12 cellular contexts compared by ENCODE assay signal in genomic region chr17:688100-688989, GRCh38. TPM values are rescaled to one million over a fixed set of nuclear protein-coding genes. Genes with fewer than 3 reads are reported as not detected.
A peak's percentile ranks its signal among the peaks of the same experiment; 100 is the strongest.
DNase-seq lines count a peak whose midpoint lies in the region; ATAC-seq, FAIRE-seq and TF ChIP-seq lines count a peak whose summit lies in the region.
"Had no signal": no experiment of that assay in that cellular context is flagged by ENCODE, and none has a peak within 500 bp of the region (broad histone marks: within the 10 kb centered on the region; RNA-seq: fewer than 3 reads in every experiment).

No MANE protein-coding gene starts in this region.

- FAIRE-seq in D721Med (lab: Jason Lieb, UNC), result no peak

- no peak overlapping the region for H3K56ac ChIP-seq in IMR-90 (ENCODE audit: extremely low read depth, insufficient read depth, low read length)

- in situ Hi-C loops in IMR-90 (cut with MboI; ENCODE audit: low sequenced_read_pairs), result no loop called here

- H3K27ac ChIP-seq in IMR-90 (ENCODE audit: insufficient read depth, low read length) (no peak overlapping the region), prostate gland (no peak overlapping the region)

- H3K4me3 ChIP-seq in IMR-90 (ENCODE audit: insufficient read depth, low read depth, low read length) (no peak overlapping the region), prostate gland (no peak overlapping the region)

- H3K9me3 ChIP-seq in IMR-90 (ENCODE audit: control insufficient read depth, insufficient read depth, low read length) (no peaks in the 10 kb centered on the region), prostate gland (no peaks in the 10 kb centered on the region)

- peak overlapping the region in 1 of 2 experiments; percentile 22; a peak in 1 of 4 replicates for H4K8ac ChIP-seq in IMR-90 (ENCODE audit: low read depth in 2 of 2, low read length in 2 of 2)

- no peak overlapping the region for H3K18ac ChIP-seq in IMR-90 (ENCODE audit: low read depth, low read length)

- dilution Hi-C loops in IMR-90 (cut with HindIII; ENCODE audit: low sequenced_read_pairs, unreplicated experiment), result no loop called here

- peak overlapping the region; percentile 30 for H3K4ac ChIP-seq in IMR-90 (ENCODE audit: low read depth, low read length)

- no peak overlapping the region for H3K4me2 ChIP-seq in IMR-90 (ENCODE audit: low read depth, low read length)

- no TSS peak for BruUV-seq in IMR-90 (replicated peaks; lab: Mats Ljungman, UMichigan)

- peak overlapping the region; percentile 15; the same call in 1 of the 3 replicates for H2BK15ac ChIP-seq in IMR-90 (ENCODE audit: low read depth, low read length)

- H4K91ac ChIP-seq in IMR-90 (ENCODE audit: insufficient read depth, low read depth, low read length), result no peak overlapping the region

- peak overlapping the region; percentile 18; the same call in 1 of the 2 replicates for H2BK120ac ChIP-seq in IMR-90 (ENCODE audit: low read depth, low read length)

- DNase-seq in D721Med (ENCODE audit: insufficient read length, low spot score) (no peak), IMR-90 (peak; percentile 41), memory B cell (ENCODE audit: low spot score in 2 of 2) (no peak), midbrain (lab: John Stamatoyannopoulos, UW) (no peak), prostate gland (ENCODE audit: low spot score) (no peak)
- no peak for DNase-seq in activated CD8-positive, alpha-beta T cell treated with anti-CD3 and anti-CD28 coated beads, Interleukin-2, amount 10 ng/mL, durations not matched to agents 7 days and 5 days
- DNase-seq: activated CD8-positive, alpha-beta memory T cell treated with anti-CD3 and anti-CD28 coated beads, Interleukin-2, amount 10 ng/mL, durations not matched to agents 7 days and 5 days; NCI-H526; stimulated activated naive CD8-positive, alpha-beta T cell treated with anti-CD3 and anti-CD28 coated beads, Interleukin-15, Interleukin-2, amounts not matched to agents 100 U/mL and 50 U/mL, for 24 hours had no signal

- H3K27me3 ChIP-seq in IMR-90 (ENCODE audit: control insufficient read depth, insufficient read depth, low read length) (no peaks in the 10 kb centered on the region), prostate gland (replicated peaks; ENCODE audit: insufficient read depth) (no peaks in the 10 kb centered on the region)

- no peak overlapping the region for H2BK5ac ChIP-seq in IMR-90 (ENCODE audit: low read depth, low read length, poor library complexity, severe bottlenecking)

- H3K36me3 ChIP-seq in IMR-90 (ENCODE audit: control insufficient read depth, insufficient read depth, low read length), result peaks cover 13% of the 10 kb centered on the region
- no peaks in the 10 kb centered on the region for H3K36me3 ChIP-seq in prostate gland

- TF ChIP-seq CTCF in D721Med (IDR thresholded peaks at IDR 0.05; ENCODE audit: insufficient read depth, missing control alignments), result peak; percentile 26
- peak; percentile 36 for TF ChIP-seq CTCF in IMR-90 (conservative IDR thresholded peaks at IDR 0.05; ENCODE audit: low read depth, low read length)
- TF ChIP-seq CTCF in brain (conservative IDR thresholded peaks at IDR 0.05), result peak; percentile 45 to 66
- no peak for TF ChIP-seq CTCF in prostate gland (IDR thresholded peaks at IDR 0.05)

- peaks cover 29 to 59% of the 10 kb centered on the region in 2 experiments for H3K79me1 ChIP-seq in IMR-90 (ENCODE audit: low read depth in 1 of 2, low read length in 2 of 2)

- H4K5ac ChIP-seq in IMR-90 (ENCODE audit: low read depth, low read length), result peak overlapping the region; percentile 39; the same call in 1 of the 2 replicates

- peak overlapping the region; percentile 34; the same call in 1 of the 2 replicates for H3K14ac ChIP-seq in IMR-90 (replicated peaks; ENCODE audit: low read depth, low read length)

- peaks cover 13% of the 10 kb centered on the region for H3K9me1 ChIP-seq in IMR-90 (ENCODE audit: insufficient read depth, low read length)

- CTCF ChIA-PET in IMR-90 (lab: Yijun Ruan, JAX), result interaction anchor here (0.9 to 1.7 kb wide), 2 partner anchors 12 to 55 kb away, joined by 3 to 4 read pairs; no protein-coding TSS in a partner anchor
- CTCF ChIA-PET in activated CD8-positive, alpha-beta T cell treated with anti-CD3 and anti-CD28 coated beads, Interleukin-2, amount 10 ng/mL, durations not matched to agents 7 days and 5 days (lab: Charles Lee), result interaction anchor here (0.9 to 3.7 kb wide), 8 partner anchors 10 to 276 kb away, joined by 3 to 41 read pairs (median 4); no protein-coding TSS in a partner anchor

- no peak overlapping the region; the same call in 1 of the 2 replicates for H2BK20ac ChIP-seq in IMR-90 (ENCODE audit: low read depth, low read length)

- H3K9ac ChIP-seq in IMR-90 (ENCODE audit: low read depth, low read length), result no peak overlapping the region

- no peak for TF ChIP-seq POLR2A in IMR-90 (IDR thresholded peaks at IDR 0.05; ENCODE audit: low read depth, low read length)
- TF ChIP-seq POLR2A in prostate gland (IDR thresholded peaks at IDR 0.05), result no peak

- no peak overlapping the region for H2AFZ ChIP-seq in IMR-90 (replicated peaks; ENCODE audit: low read length, poor library complexity)

- H3K4me1 Mint-ChIP-seq in brain, result no peaks in the 10 kb centered on the region
- H3K4me1 Mint-ChIP-seq in memory B cell, result peaks cover 8% of the 10 kb centered on the region
- H3K4me1 Mint-ChIP-seq in activated CD8-positive, alpha-beta T cell treated with anti-CD3 and anti-CD28 coated beads, Interleukin-2, amount 10 ng/mL, durations not matched to agents 7 days and 5 days (ENCODE audit: low read depth), result peaks cover 4% of the 10 kb centered on the region

- H4K20me1 ChIP-seq in IMR-90 (ENCODE audit: insufficient read depth, low read length), result no peaks in the 10 kb centered on the region

- H3K27me3 Mint-ChIP-seq in brain (no peaks in the 10 kb centered on the region), memory B cell (no peaks in the 10 kb centered on the region)
- no peaks in the 10 kb centered on the region for H3K27me3 Mint-ChIP-seq in activated CD8-positive, alpha-beta T cell treated with anti-CD3 and anti-CD28 coated beads, Interleukin-2, amount 10 ng/mL, durations not matched to agents 7 days and 5 days (ENCODE audit: low read depth)
- H3K27me3 Mint-ChIP-seq: activated CD8-positive, alpha-beta memory T cell treated with anti-CD3 and anti-CD28 coated beads, Interleukin-2, amount 10 ng/mL, durations not matched to agents 7 days and 5 days had no signal

- no peak overlapping the region for H3K4me3 Mint-ChIP-seq in brain
- H3K4me3 Mint-ChIP-seq in memory B cell, result no peak overlapping the region
- H3K4me3 Mint-ChIP-seq in activated CD8-positive, alpha-beta T cell treated with anti-CD3 and anti-CD28 coated beads, Interleukin-2, amount 10 ng/mL, durations not matched to agents 7 days and 5 days, result no peak overlapping the region
- H3K4me3 Mint-ChIP-seq: activated CD8-positive, alpha-beta memory T cell treated with anti-CD3 and anti-CD28 coated beads, Interleukin-2, amount 10 ng/mL, durations not matched to agents 7 days and 5 days had no signal

- no peak overlapping the region for H2AK9ac ChIP-seq in IMR-90 (replicated peaks; ENCODE audit: low read depth, low read length, poor library complexity)

- peak overlapping the region in 2 of 5 experiments; percentile 36 to 55 for H3K27ac Mint-ChIP-seq in brain
- peak overlapping the region; percentile 63 for H3K27ac Mint-ChIP-seq in memory B cell
- H3K27ac Mint-ChIP-seq in activated CD8-positive, alpha-beta T cell treated with anti-CD3 and anti-CD28 coated beads, Interleukin-2, amount 10 ng/mL, durations not matched to agents 7 days and 5 days, result no peak overlapping the region
- H3K27ac Mint-ChIP-seq: activated CD8-positive, alpha-beta memory T cell treated with anti-CD3 and anti-CD28 coated beads, Interleukin-2, amount 10 ng/mL, durations not matched to agents 7 days and 5 days had no signal

- TF ChIP-seq RAD21 in IMR-90 (IDR thresholded peaks at IDR 0.05; ENCODE audit: low read length), result peak; percentile 41; the same call in 1 of the 2 replicates

- intact Hi-C loops in IMR-90 (cut with micrococcal nuclease), result no loop called here
- intact Hi-C loops in prostate gland (cut with DNase I), result no loop called here

- no peak overlapping the region for H3K23ac ChIP-seq in IMR-90 (ENCODE audit: low read depth, low read length)

- H3K9me3 Mint-ChIP-seq in brain, result no peaks in the 10 kb centered on the region
- H3K9me3 Mint-ChIP-seq in memory B cell, result no peaks in the 10 kb centered on the region
- no peaks in the 10 kb centered on the region for H3K9me3 Mint-ChIP-seq in activated CD8-positive, alpha-beta T cell treated with anti-CD3 and anti-CD28 coated beads, Interleukin-2, amount 10 ng/mL, durations not matched to agents 7 days and 5 days (ENCODE audit: insufficient read depth)

- 82% methylated on average over 2 of the region's 18 CpGs; no CpG with 5 or more reads in 1 of the 2 experiments for WGBS in IMR-90 (ENCODE audit: extremely low coverage in 2 of 2, insufficient read length in 1 of 2), 2 experiments
- 78% methylated on average over 18 of the region's 18 CpGs for WGBS in prostate gland

- POLR2A ChIA-PET in IMR-90 (lab: Charles Lee; ENCODE audit: unreplicated experiment), result no interaction called here
- POLR2A ChIA-PET in activated CD8-positive, alpha-beta T cell treated with anti-CD3 and anti-CD28 coated beads, Interleukin-2, amount 10 ng/mL, durations not matched to agents 7 days and 5 days (lab: Charles Lee), result no interaction called here

- H3K4me1 ChIP-seq in IMR-90 (ENCODE audit: control insufficient read depth, insufficient read depth, low read length) (peaks cover 10% of the 10 kb centered on the region), prostate gland (replicated peaks) (no peaks in the 10 kb centered on the region)

- ATAC-seq in IMR-90 (ENCODE audit: low read depth), result no peak
- peak; percentile 27 for ATAC-seq in memory B cell (ENCODE audit: low read depth)
- ATAC-seq in activated CD8-positive, alpha-beta T cell treated with anti-CD3 and anti-CD28 coated beads, Interleukin-2, amount 10 ng/mL, durations not matched to agents 7 days and 5 days, result no peak
- ATAC-seq in GM18520 (IDR thresholded peaks at IDR 0.05; ENCODE audit: unreplicated experiment), result no peak
- ATAC-seq: activated CD8-positive, alpha-beta memory T cell treated with anti-CD3 and anti-CD28 coated beads, Interleukin-2, amount 10 ng/mL, durations not matched to agents 7 days and 5 days; esophagus mucosa; stimulated activated naive CD8-positive, alpha-beta T cell treated with anti-CD3 and anti-CD28 coated beads, Interleukin-15, Interleukin-2, amounts not matched to agents 100 U/mL and 50 U/mL, for 24 hours had no signal

- peaks cover 65% of the 10 kb centered on the region for H3K36me3 Mint-ChIP-seq in brain
- peaks cover 23% of the 10 kb centered on the region for H3K36me3 Mint-ChIP-seq in memory B cell
- H3K36me3 Mint-ChIP-seq in activated CD8-positive, alpha-beta T cell treated with anti-CD3 and anti-CD28 coated beads, Interleukin-2, amount 10 ng/mL, durations not matched to agents 7 days and 5 days (ENCODE audit: low read depth), result peaks cover 26% of the 10 kb centered on the region

- H2AK5ac ChIP-seq in IMR-90 (ENCODE audit: low read depth, low read length), result peak overlapping the region; percentile 4; the same call in 1 of the 2 replicates

RNA-seq across cellular contexts. Expression of gene VPS53, which starts 26.3 kb away (rescaled TPM):
- total RNA-seq in IMR-90 (2012; rRNA removed) (31.0 and 32.8 TPM in 2 replicates), prostate gland (10 to 100 TPM; 24.5 to 64.4 TPM)
- polyA plus RNA-seq in IMR-90 (2012; rRNA removed) (19.3 and 23.4 TPM in 2 replicates), brain (ENCODE audit: insufficient read depth, low read depth, low replicate concordance) (25.8 TPM)
- 6.8 and 8.5 TPM in 2 replicates for polyA plus RNA-seq in IMR-90 (2012; cell fraction: cytosol; rRNA removed)
- polyA plus RNA-seq in IMR-90 (2012; cell fraction: nucleus; rRNA removed; ENCODE audit: low replicate concordance), result 14.4 and 19.3 TPM in 2 replicates
- 10 to 100 TPM; 71.4 to 76.0 TPM for total RNA-seq in activated CD8-positive, alpha-beta T cell treated with anti-CD3 and anti-CD28 coated beads, Interleukin-2, amount 10 ng/mL, durations not matched to agents 7 days and 5 days

RNA-seq across cellular contexts. Expression of gene TLCD3A, which starts 44.1 kb away (rescaled TPM):
- total RNA-seq in IMR-90 (2012; rRNA removed) (14.4 and 15.2 TPM in 2 replicates), prostate gland (10 to 100 TPM in 1 of 2 donors, 1 to 10 TPM in 1; 8.1 to 12.0 TPM)
- polyA plus RNA-seq in IMR-90 (2012; rRNA removed) (33.3 and 35.0 TPM in 2 replicates), brain (ENCODE audit: insufficient read depth, low read depth, low replicate concordance) (19.4 TPM)
- 23.3 and 36.1 TPM in 2 replicates for polyA plus RNA-seq in IMR-90 (2012; cell fraction: cytosol; rRNA removed)
- 19.6 and 20.6 TPM in 2 replicates for polyA plus RNA-seq in IMR-90 (2012; cell fraction: nucleus; rRNA removed; ENCODE audit: low replicate concordance)
- total RNA-seq in activated CD8-positive, alpha-beta T cell treated with anti-CD3 and anti-CD28 coated beads, Interleukin-2, amount 10 ng/mL, durations not matched to agents 7 days and 5 days, result 10 to 100 TPM; 17.0 to 17.9 TPM

Comparison
In these comparisons a context has a peak if more than half of its experiments do, and no peak if none do; other contexts are left out.
1. CTCF ChIP-seq: peak in D721Med (single experiment), IMR-90 (single experiment) and brain (2 of 2); none in prostate gland (0 of 4).